Comparison of ENCODE assay signal across 19 cellular contexts in the genomic region with DNA sequence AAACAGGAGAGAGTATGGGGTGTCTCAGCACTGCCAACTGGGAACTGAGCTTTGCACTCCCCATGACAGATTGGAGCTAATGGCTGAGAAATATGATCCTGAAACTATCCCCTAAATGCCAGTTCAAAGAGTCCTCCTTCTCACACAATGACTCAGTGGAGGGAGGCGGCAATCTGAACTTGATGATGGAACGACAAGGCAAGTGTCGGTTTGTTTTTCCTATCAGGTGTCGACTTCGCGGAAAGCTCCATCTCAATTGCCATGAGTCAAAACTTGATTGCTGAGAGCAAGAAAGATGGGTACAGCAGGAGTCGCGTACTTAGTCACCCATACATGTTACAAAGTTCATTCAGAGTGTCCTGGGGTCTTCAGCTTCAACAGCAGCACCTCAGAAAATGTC. TPM values are rescaled to one million over a fixed set of nuclear protein-coding genes. Genes with fewer than 3 reads are reported as not detected.
DNase-seq lines count a peak whose midpoint lies in the region; ATAC-seq and TF ChIP-seq lines count a peak whose summit lies in the region.
"Had no signal": no experiment of that assay in that cellular context is flagged by ENCODE, and none has a peak within 500 bp of the region (broad histone marks: within the 10 kb centered on the region; RNA-seq: fewer than 3 reads in every experiment).

No MANE protein-coding gene starts in this region.

- H3K27me3 ChIP-seq in GM23338 (ENCODE audit: insufficient read depth) (peaks cover 45% of the 10 kb centered on the region), iPS-15b (ENCODE audit: control insufficient read depth, insufficient read depth, low read length) (peaks cover 39% of the 10 kb centered on the region)
- H3K27me3 ChIP-seq: BLaER1 treated with 17β-estradiol and CSF1 and Interleukin-3, amounts not matched to agents 10 nM and 100 nM; sigmoid colon had no signal

- H3K4me3 ChIP-seq in GM23338: peak overlapping the region; percentile 19
- H3K4me3 ChIP-seq in iPS-15b (ENCODE audit: low read depth, low read length): peak overlapping the region; percentile 4
- H3K4me3 ChIP-seq: BLaER1 treated with 17β-estradiol and CSF1 and Interleukin-3, amounts not matched to agents 10 nM and 100 nM; HAP-1; PC-9; sigmoid colon had no signal

- H3K9me2 ChIP-seq in GM23338 (ENCODE audit: insufficient read depth): 0 out of 2 replicates have a peak, but pooled peaks cover 1% of the 10 kb centered on the region

- no peaks in the 10 kb centered on the region for H3K36me3 ChIP-seq in GM23338 (ENCODE audit: insufficient read depth)
- H3K36me3 ChIP-seq in iPS-15b (ENCODE audit: control insufficient read depth, insufficient read depth, low read length): no peaks in the 10 kb centered on the region
- H3K36me3 ChIP-seq: HAP-1, sigmoid colon had no signal

- ATAC-seq in GM23338 (peak; percentile 17; the same call in 2 of the 3 replicates), HG02885 (IDR thresholded peaks at IDR 0.05; ENCODE audit: poor library complexity, unreplicated experiment) (no peak), GM21528 (IDR thresholded peaks at IDR 0.05; ENCODE audit: low FRiP score, unreplicated experiment) (no peak), GM21717 (IDR thresholded peaks at IDR 0.05; ENCODE audit: unreplicated experiment) (no peak)
- ATAC-seq: activated naive CD8-positive, alpha-beta T cell treated with anti-CD3 and anti-CD28 coated beads, Interleukin-2, amount 50 U/mL, for 24 hours had no signal

- peaks cover 30% of the 10 kb centered on the region for H3K4me1 ChIP-seq in GM23338 (ENCODE audit: insufficient read depth)
- peaks cover 21% of the 10 kb centered on the region for H3K4me1 ChIP-seq in iPS-15b (ENCODE audit: control insufficient read depth, insufficient read depth, low read length)
- H3K4me1 ChIP-seq: sigmoid colon had no signal

- no peak overlapping the region for H3K9ac ChIP-seq in iPS-15b (ENCODE audit: low read depth, low read length)
- H3K9ac ChIP-seq: BLaER1 treated with 17β-estradiol and CSF1 and Interleukin-3, amounts not matched to agents 10 nM and 100 nM; KMS-11 had no signal

- H3F3A ChIP-seq in GM23338 (replicated peaks; ENCODE audit: low read depth): no peaks in the 10 kb centered on the region

- H3K79me2 ChIP-seq in GM23338 (replicated peaks; ENCODE audit: insufficient read depth): 0 out of 2 replicates have a peak, but pooled peaks cover 3% of the 10 kb centered on the region

- no peaks in the 10 kb centered on the region; the same call in 1 of the 2 replicates for H4K20me1 ChIP-seq in GM23338 (replicated peaks; ENCODE audit: insufficient read depth)
- H4K20me1 ChIP-seq: BLaER1 treated with 17β-estradiol and CSF1 and Interleukin-3, amounts not matched to agents 10 nM and 100 nM had no signal

- no peak overlapping the region for H3K4me3 Mint-ChIP-seq in GM23338
- H3K4me3 Mint-ChIP-seq: activated naive CD8-positive, alpha-beta T cell treated with anti-CD3 and anti-CD28 coated beads, Interleukin-2, amount 50 U/mL, for 24 hours; stimulated activated naive CD8-positive, alpha-beta T cell treated with anti-CD3 and anti-CD28 coated beads, Interleukin-15, Interleukin-2, amounts not matched to agents 100 ng/mL and 50 ng/mL, for 24 hours had no signal

- H3K27ac ChIP-seq in GM23338 (ENCODE audit: low read depth): no peak overlapping the region
- H3K27ac ChIP-seq: BLaER1 treated with 17β-estradiol and CSF1 and Interleukin-3, amounts not matched to agents 10 nM and 100 nM; KMS-11; PC-9; sigmoid colon had no signal

- peaks cover 6% of the 10 kb centered on the region; the same call in 2 of the 3 replicates for H3K9me3 Mint-ChIP-seq in GM23338

- H3K4me2 ChIP-seq in GM23338: peak overlapping the region; percentile 67
- H3K4me2 ChIP-seq: BLaER1 treated with 17β-estradiol and CSF1 and Interleukin-3, amounts not matched to agents 10 nM and 100 nM; KMS-11; PC-9 had no signal

- DNase-seq in DMS 273 treated with DMSO at 0.1 percent for 48 hours (lab: John Stamatoyannopoulos, UW) (peak; percentile 85), GM23338 (ENCODE audit: low spot score) (peak; percentile 34), SW480 (ENCODE audit: low spot score) (peak; percentile 74)
- DNase-seq: activated naive CD8-positive, alpha-beta T cell treated with anti-CD3 and anti-CD28 coated beads, Interleukin-2, amount 50 U/mL, for 24 hours; DMS79; foreskin melanocyte; mesenchymal stem cell; NCI-H1436; NCI-H510A; sigmoid colon had no signal

- H3K27ac Mint-ChIP-seq in GM23338: no peak overlapping the region
- H3K27ac Mint-ChIP-seq: activated naive CD8-positive, alpha-beta T cell treated with anti-CD3 and anti-CD28 coated beads, Interleukin-2, amount 50 U/mL, for 24 hours; stimulated activated naive CD8-positive, alpha-beta T cell treated with anti-CD3 and anti-CD28 coated beads, Interleukin-15, Interleukin-2, amounts not matched to agents 100 ng/mL and 50 ng/mL, for 24 hours had no signal

- peaks cover 27% of the 10 kb centered on the region for H3K36me3 Mint-ChIP-seq in GM23338 (ENCODE audit: low read depth)

- no peaks in the 10 kb centered on the region for H3K9me3 ChIP-seq in iPS-15b (ENCODE audit: control insufficient read depth, insufficient read depth, low read length)
- H3K9me3 ChIP-seq: HAP-1, sigmoid colon had no signal

- TF ChIP-seq CTCF in GM23338 (conservative IDR thresholded peaks at IDR 0.05; ENCODE audit: low read depth in 2 of 2): no peak

- H3K4me1 Mint-ChIP-seq in GM23338: peaks cover 36% of the 10 kb centered on the region
- H3K4me1 Mint-ChIP-seq: activated naive CD8-positive, alpha-beta T cell treated with anti-CD3 and anti-CD28 coated beads, Interleukin-2, amount 50 U/mL, for 24 hours had no signal

- no peak overlapping the region for H2AFZ ChIP-seq in GM23338
- H2AFZ ChIP-seq: PC-9 had no signal

- peaks cover 10% of the 10 kb centered on the region for H3K27me3 Mint-ChIP-seq in GM23338 (ENCODE audit: insufficient read depth, low read depth, poor library complexity)

TF ChIP-seq in GM23338, 12 proteins besides CTCF, POLR2A, EP300 and RAD21 (continues in another document):
- TF ChIP-seq, protein P1, sequence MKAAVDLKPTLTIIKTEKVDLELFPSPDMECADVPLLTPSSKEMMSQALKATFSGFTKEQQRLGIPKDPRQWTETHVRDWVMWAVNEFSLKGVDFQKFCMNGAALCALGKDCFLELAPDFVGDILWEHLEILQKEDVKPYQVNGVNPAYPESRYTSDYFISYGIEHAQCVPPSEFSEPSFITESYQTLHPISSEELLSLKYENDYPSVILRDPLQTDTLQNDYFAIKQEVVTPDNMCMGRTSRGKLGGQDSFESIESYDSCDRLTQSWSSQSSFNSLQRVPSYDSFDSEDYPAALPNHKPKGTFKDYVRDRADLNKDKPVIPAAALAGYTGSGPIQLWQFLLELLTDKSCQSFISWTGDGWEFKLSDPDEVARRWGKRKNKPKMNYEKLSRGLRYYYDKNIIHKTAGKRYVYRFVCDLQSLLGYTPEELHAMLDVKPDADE (IDR thresholded peaks at IDR 0.05): no peak
- TF ChIP-seq EZH2 (IDR thresholded peaks at IDR 0.05; ENCODE audit: low read depth, unreplicated experiment) (no peak), JUNB (IDR thresholded peaks at IDR 0.05; ENCODE audit: unreplicated experiment) (no peak), CREB1 (CRISPR knock-in tag; IDR thresholded peaks at IDR 0.05; ENCODE audit: low read depth) (no peak), ZNF331 (CRISPR knock-in tag; IDR thresholded peaks at IDR 0.05; ENCODE audit: low read depth) (no peak), NANOG (IDR thresholded peaks at IDR 0.05; ENCODE audit: borderline replicate concordance) (no peak), EZH2phosphoT487 (IDR thresholded peaks at IDR 0.05; ENCODE audit: unreplicated experiment) (no peak), ZNF114 (CRISPR knock-in tag; IDR thresholded peaks at IDR 0.05) (no peak)

RNA-seq across cellular contexts. Expression of a gene that starts 52.5 kb away (rescaled TPM):
- 3.1 TPM in 1 of 2 replicates, not detected in the other for total RNA-seq in GM23338 (2014; rRNA removed; shearing (Covaris generic))
- 4.8 and 7.0 TPM in 2 replicates for polyA plus RNA-seq in GM23338 (2016; fragmentation: Nextera tagmentation; extraction: Ambion mirVana)
- total RNA-seq: PC-9 had no signal

Comparison
In these comparisons a context has a peak if more than half of its experiments do, and no peak if none do; other contexts are left out.
1. DNase-seq: peak in every context shown above with its lines; median percentile 85 in DMS 273 treated with DMSO at 0.1 percent for 48 hours; 74 in SW480; 34 in GM23338.